36 cellular contexts compared by ENCODE assay signal in the genomic region with DNA sequence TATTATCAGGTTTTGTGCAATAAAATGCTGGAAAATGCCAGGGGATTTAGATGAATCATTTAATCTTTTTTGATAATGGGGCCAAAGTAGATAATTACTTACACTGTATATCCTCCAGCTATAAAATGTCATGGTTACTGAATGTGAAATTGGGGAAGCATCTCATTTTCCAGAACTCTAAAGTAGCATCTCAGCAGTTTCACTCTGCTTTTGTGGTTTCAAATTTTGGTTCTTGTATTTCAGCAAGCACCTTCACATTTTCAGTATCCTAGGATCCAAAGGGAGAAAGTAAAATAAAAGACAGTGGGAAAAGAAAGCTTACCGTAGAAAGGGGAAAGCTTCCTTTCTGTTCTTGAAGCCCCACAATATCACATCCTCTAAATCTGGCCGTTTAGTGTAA.
"Had no signal": no experiment of that assay in that cellular context is flagged by ENCODE, and none has a peak within 500 bp of the region (broad histone marks: within the 10 kb centered on the region; RNA-seq: fewer than 3 reads in every experiment).

No MANE protein-coding gene starts in this region.

- DNase-seq: activated CD4-positive, alpha-beta memory T cell treated with anti-CD3 and anti-CD28 coated beads for 36 hours; activated CD4-positive, alpha-beta T cell treated with anti-CD3 and anti-CD28 coated beads for 36 hours; activated CD4-positive, alpha-beta T cell treated with anti-CD3 and anti-CD28 coated beads, Interleukin-2, amount 10 ng/mL, durations not matched to agents 24 days and 14 days; activated CD4-positive, CD25-positive, alpha-beta regulatory T cell; activated CD4-positive, CD25-positive, alpha-beta regulatory T cell treated with anti-CD3 and anti-CD28 coated beads, Interleukin-2, amount 50 U/mL, for 72 hours; activated CD8-positive, alpha-beta memory T cell treated with anti-CD3 and anti-CD28 coated beads, Interleukin-2, amount 10 ng/mL, durations not matched to agents 7 days and 5 days; activated CD8-positive, alpha-beta memory T cell treated with anti-CD3 and anti-CD28 coated beads, Interleukin-2, amount 50 U/mL, for 4 hours; activated CD8-positive, alpha-beta T cell treated with anti-CD3 and anti-CD28 coated beads, Interleukin-2, amount 10 ng/mL, durations not matched to agents 7 days and 5 days; activated effector memory CD4-positive, alpha-beta T cell treated with anti-CD3 and anti-CD28 coated beads, Interleukin-2, amount 50 U/mL, for 16 hours; activated naive CD4-positive, alpha-beta T cell treated with anti-CD3 and anti-CD28 coated beads for 36 hours; activated naive CD8-positive, alpha-beta T cell treated with anti-CD3 and anti-CD28 coated beads for 36 hours; activated naive CD8-positive, alpha-beta T cell treated with anti-CD3 and anti-CD28 coated beads, Interleukin-2, amount 50 U/mL, for 24 hours; activated T-cell treated with anti-CD3 and anti-CD28 coated beads, Interleukin-2, amount 50 U/mL, for 1 hour; activated T-cell treated with anti-CD3 and anti-CD28 coated beads, Interleukin-2, amount 50 U/mL, for 48 hours; adrenal gland; amygdala; aorta; body of pancreas; dermis blood vessel endothelial cell; effector CD4-positive, alpha-beta T cell; effector memory CD8-positive, alpha-beta T cell; erythroblast; foreskin keratinocyte; gastrocnemius medialis; glutamatergic neuron; heart left ventricle; T-helper 1 cell; T-helper 17 cell; T1000 had no signal

- H3K4me1 Mint-ChIP-seq: activated CD4-positive, alpha-beta T cell treated with anti-CD3 and anti-CD28 coated beads for 36 hours; activated CD4-positive, alpha-beta T cell treated with anti-CD3 and anti-CD28 coated beads, Interleukin-2, amount 10 ng/mL, durations not matched to agents 24 days and 14 days; activated CD8-positive, alpha-beta memory T cell treated with anti-CD3 and anti-CD28 coated beads, Interleukin-2, amount 10 ng/mL, durations not matched to agents 7 days and 5 days; activated naive CD4-positive, alpha-beta T cell treated with anti-CD3 and anti-CD28 coated beads, Interleukin-2, amount 50 U/mL, for 24 hours; activated naive CD8-positive, alpha-beta T cell treated with anti-CD3 and anti-CD28 coated beads for 36 hours; activated naive CD8-positive, alpha-beta T cell treated with anti-CD3 and anti-CD28 coated beads, Interleukin-2, amount 50 U/mL, for 24 hours; central memory CD8-positive, alpha-beta T cell; T-helper 17 cell had no signal

- H3K9me3 Mint-ChIP-seq: activated CD4-positive, alpha-beta memory T cell treated with anti-CD3 and anti-CD28 coated beads for 36 hours; activated CD4-positive, alpha-beta T cell treated with anti-CD3 and anti-CD28 coated beads, Interleukin-2, amount 10 ng/mL, durations not matched to agents 24 days and 14 days; activated naive CD4-positive, alpha-beta T cell treated with anti-CD3 and anti-CD28 coated beads, Interleukin-2, amount 50 U/mL, for 24 hours; activated naive CD8-positive, alpha-beta T cell treated with anti-CD3 and anti-CD28 coated beads for 36 hours; activated naive CD8-positive, alpha-beta T cell treated with anti-CD3 and anti-CD28 coated beads, Interleukin-2, amount 50 U/mL, for 24 hours; activated T-helper 1 cell treated with anti-CD3 and anti-CD28 coated beads, Interleukin-12 subunit alpha, Interleukin-12 subunit beta, Interleukin-2, Interleukin-4 antibody, amounts not matched to agents 30 ng/mL and 10 ng/mL and 1 ng/mL, durations not matched to agents 14 hours and 24 hours and 36 hours; activated T-helper 2 cell treated with anti-CD3 and anti-CD28 coated beads, Interferon-gamma antibody, Interleukin-2, Interleukin-4, amounts not matched to agents 10 μg/mL and 5 μg/mL and 100 μg/mL, durations not matched to agents 14 hours and 24 hours and 36 hours; central memory CD8-positive, alpha-beta T cell; effector memory CD8-positive, alpha-beta T cell; T-helper 2 cell treated with Interferon-gamma antibody and Interleukin-4, amounts not matched to agents 5 μg/mL and 100 μg/mL, for 36 hours had no signal

- H3K4me3 Mint-ChIP-seq: activated CD4-positive, alpha-beta memory T cell treated with anti-CD3 and anti-CD28 coated beads for 36 hours; activated CD4-positive, alpha-beta T cell treated with anti-CD3 and anti-CD28 coated beads for 36 hours; activated CD4-positive, alpha-beta T cell treated with anti-CD3 and anti-CD28 coated beads, Interleukin-2, amount 10 ng/mL, durations not matched to agents 24 days and 14 days; activated CD8-positive, alpha-beta memory T cell treated with anti-CD3 and anti-CD28 coated beads, Interleukin-2, amount 10 ng/mL, durations not matched to agents 7 days and 5 days; activated CD8-positive, alpha-beta T cell treated with anti-CD3 and anti-CD28 coated beads, Interleukin-2, amount 10 ng/mL, durations not matched to agents 7 days and 5 days; activated naive CD4-positive, alpha-beta T cell treated with anti-CD3 and anti-CD28 coated beads for 36 hours; activated naive CD4-positive, alpha-beta T cell treated with anti-CD3 and anti-CD28 coated beads, Interleukin-2, amount 50 U/mL, for 24 hours; activated naive CD8-positive, alpha-beta T cell treated with anti-CD3 and anti-CD28 coated beads for 36 hours; activated naive CD8-positive, alpha-beta T cell treated with anti-CD3 and anti-CD28 coated beads, Interleukin-2, amount 50 U/mL, for 24 hours; activated T-helper 1 cell treated with anti-CD3 and anti-CD28 coated beads, Interleukin-12 subunit alpha, Interleukin-12 subunit beta, Interleukin-2, Interleukin-4 antibody, amounts not matched to agents 30 ng/mL and 10 ng/mL and 1 ng/mL, durations not matched to agents 14 hours and 24 hours and 36 hours; central memory CD8-positive, alpha-beta T cell; effector memory CD8-positive, alpha-beta T cell; T-helper 17 cell; T-helper 2 cell treated with Interferon-gamma antibody and Interleukin-4, amounts not matched to agents 5 μg/mL and 100 μg/mL, for 36 hours had no signal

- H3K27ac Mint-ChIP-seq: activated CD4-positive, alpha-beta memory T cell treated with anti-CD3 and anti-CD28 coated beads for 36 hours; activated CD4-positive, alpha-beta T cell treated with anti-CD3 and anti-CD28 coated beads for 36 hours; activated CD4-positive, alpha-beta T cell treated with anti-CD3 and anti-CD28 coated beads, Interleukin-2, amount 10 ng/mL, durations not matched to agents 24 days and 14 days; activated CD8-positive, alpha-beta memory T cell treated with anti-CD3 and anti-CD28 coated beads, Interleukin-2, amount 10 ng/mL, durations not matched to agents 7 days and 5 days; activated CD8-positive, alpha-beta T cell treated with anti-CD3 and anti-CD28 coated beads, Interleukin-2, amount 10 ng/mL, durations not matched to agents 7 days and 5 days; activated naive CD4-positive, alpha-beta T cell treated with anti-CD3 and anti-CD28 coated beads for 36 hours; activated naive CD4-positive, alpha-beta T cell treated with anti-CD3 and anti-CD28 coated beads, Interleukin-2, amount 50 U/mL, for 24 hours; activated naive CD8-positive, alpha-beta T cell treated with anti-CD3 and anti-CD28 coated beads for 36 hours; activated naive CD8-positive, alpha-beta T cell treated with anti-CD3 and anti-CD28 coated beads, Interleukin-2, amount 50 U/mL, for 24 hours; activated T-helper 1 cell treated with anti-CD3 and anti-CD28 coated beads, Interleukin-12 subunit alpha, Interleukin-12 subunit beta, Interleukin-2, Interleukin-4 antibody, amounts not matched to agents 30 ng/mL and 10 ng/mL and 1 ng/mL, durations not matched to agents 14 hours and 24 hours and 36 hours; activated T-helper 2 cell treated with anti-CD3 and anti-CD28 coated beads, Interferon-gamma antibody, Interleukin-2, Interleukin-4, amounts not matched to agents 10 μg/mL and 5 μg/mL and 100 μg/mL, durations not matched to agents 14 hours and 24 hours and 36 hours; effector memory CD8-positive, alpha-beta T cell; T-helper 17 cell; T-helper 2 cell treated with Interferon-gamma antibody and Interleukin-4, amounts not matched to agents 5 μg/mL and 100 μg/mL, for 36 hours had no signal

- H3K36me3 Mint-ChIP-seq: activated CD4-positive, alpha-beta memory T cell treated with anti-CD3 and anti-CD28 coated beads for 36 hours; activated CD8-positive, alpha-beta memory T cell treated with anti-CD3 and anti-CD28 coated beads, Interleukin-2, amount 10 ng/mL, durations not matched to agents 7 days and 5 days; activated naive CD4-positive, alpha-beta T cell treated with anti-CD3 and anti-CD28 coated beads, Interleukin-2, amount 50 U/mL, for 24 hours; activated naive CD8-positive, alpha-beta T cell treated with anti-CD3 and anti-CD28 coated beads for 36 hours had no signal

- H3K27ac ChIP-seq: adrenal gland, body of pancreas, coronary artery, esophagus muscularis mucosa, foreskin keratinocyte, gastrocnemius medialis, heart left ventricle had no signal
